ENCODE assay signal across 17 cellular contexts in genomic region chr3:12188681-12189287, GRCh38. TPM values are rescaled to one million over a fixed set of nuclear protein-coding genes. Genes with fewer than 3 reads are reported as not detected.
DNase-seq lines count a peak whose midpoint lies in the region; ATAC-seq and TF ChIP-seq lines count a peak whose summit lies in the region.
"Had no signal": no experiment of that assay in that cellular context is flagged by ENCODE, and none has a peak within 500 bp of the region (broad histone marks: within the 10 kb centered on the region; RNA-seq: fewer than 3 reads in every experiment).

No MANE protein-coding gene starts in this region.

- H3K27ac Mint-ChIP-seq in activated CD4-positive, alpha-beta T cell treated with anti-CD3 and anti-CD28 coated beads, Interleukin-2, amount 10 ng/mL, durations not matched to agents 24 days and 14 days = peak overlapping the region; percentile 96

- peaks cover 72% of the 10 kb centered on the region for H3K4me1 Mint-ChIP-seq in activated CD4-positive, alpha-beta T cell treated with anti-CD3 and anti-CD28 coated beads, Interleukin-2, amount 10 ng/mL, durations not matched to agents 24 days and 14 days

- H3K36me3 Mint-ChIP-seq in activated CD4-positive, alpha-beta T cell treated with anti-CD3 and anti-CD28 coated beads, Interleukin-2, amount 10 ng/mL, durations not matched to agents 24 days and 14 days (ENCODE audit: low read depth) = peaks cover 2% of the 10 kb centered on the region

- H3K27me3 ChIP-seq in ascending aorta (no peaks in the 10 kb centered on the region), lower lobe of right lung (ENCODE audit: low read depth) (no peaks in the 10 kb centered on the region), tibial artery (no peaks in the 10 kb centered on the region)
- H3K27me3 ChIP-seq: dorsolateral prefrontal cortex, transverse colon had no signal

- H3K9me3 Mint-ChIP-seq in activated CD4-positive, alpha-beta T cell treated with anti-CD3 and anti-CD28 coated beads, Interleukin-2, amount 10 ng/mL, durations not matched to agents 24 days and 14 days = no peaks in the 10 kb centered on the region

- H3K4me3 ChIP-seq in ascending aorta = no peak overlapping the region
- H3K4me3 ChIP-seq in lower lobe of right lung = no peak overlapping the region
- H3K4me3 ChIP-seq in tibial artery = no peak overlapping the region
- H3K4me3 ChIP-seq: dorsolateral prefrontal cortex, transverse colon had no signal

- DNase-seq in activated CD4-positive, alpha-beta T cell treated with anti-CD3 and anti-CD28 coated beads, Interleukin-2, amount 10 ng/mL, durations not matched to agents 24 days and 14 days = no peak
- no peak for DNase-seq in activated CD4-positive, alpha-beta T cell treated with anti-CD3 and anti-CD28 coated beads, Interleukin-2, amount 50 U/mL, for 48 hours
- no peak for DNase-seq in ascending aorta (ENCODE audit: low spot score in 2 of 2)
- DNase-seq in lower lobe of right lung = no peak
- DNase-seq in tibial artery = no peak
- DNase-seq: dorsolateral prefrontal cortex, GDM1, midbrain, NCI-H2029, NCI-H526 treated with DMSO at 0.1 percent for 48 hours, transverse colon had no signal

- H3K9me3 ChIP-seq in ascending aorta (no peaks in the 10 kb centered on the region), lower lobe of right lung (no peaks in the 10 kb centered on the region), tibial artery (no peaks in the 10 kb centered on the region)
- H3K9me3 ChIP-seq: transverse colon had no signal

- H3K4me1 ChIP-seq in ascending aorta (peaks cover 11 to 28% of the 10 kb centered on the region in 2 donors), lower lobe of right lung (peaks cover 41% of the 10 kb centered on the region), tibial artery (peaks cover 0 to 43% (median 27%) of the 10 kb centered on the region in 4 donors)
- H3K4me1 ChIP-seq: parathyroid adenoma had no signal

- intact Hi-C loops in activated CD4-positive, alpha-beta T cell treated with anti-CD3 and anti-CD28 coated beads, Interleukin-2, amount 10 ng/mL, durations not matched to agents 24 days and 14 days (cut with micrococcal nuclease) = loop anchor here (5.0 kb wide), 2 partner anchors 99 to 124 kb away; partner anchors contain the start of gene PPARG
- intact Hi-C loops in ascending aorta (cut with DNase I) = loop anchor here (5.0 kb wide), 1 partner anchor 49 kb away; no protein-coding TSS in a partner anchor
- intact Hi-C loops in lower lobe of right lung (cut with DNase I) = no loop called here
- intact Hi-C loops in tibial artery (cut with DNase I; ENCODE audit: low total_unique reads) = no loop called here

- H3K27ac ChIP-seq in ascending aorta (peak overlapping the region; percentile 84 to 90), lower lobe of right lung (peak overlapping the region; percentile 68), tibial artery (peak overlapping the region; percentile 59 to 82)
- H3K27ac ChIP-seq: parathyroid adenoma had no signal

- TF ChIP-seq CTCF in ascending aorta (IDR thresholded peaks at IDR 0.05) (no peak), lower lobe of right lung (IDR thresholded peaks at IDR 0.05) (no peak), tibial artery (IDR thresholded peaks at IDR 0.05) (no peak)

- no peak overlapping the region for H3K4me3 Mint-ChIP-seq in activated CD4-positive, alpha-beta T cell treated with anti-CD3 and anti-CD28 coated beads, Interleukin-2, amount 10 ng/mL, durations not matched to agents 24 days and 14 days

- no peaks in the 10 kb centered on the region for H3K27me3 Mint-ChIP-seq in activated CD4-positive, alpha-beta T cell treated with anti-CD3 and anti-CD28 coated beads, Interleukin-2, amount 10 ng/mL, durations not matched to agents 24 days and 14 days

- H3K36me3 ChIP-seq in ascending aorta (no peaks in the 10 kb centered on the region), lower lobe of right lung (no peaks in the 10 kb centered on the region), tibial artery (no peaks in the 10 kb centered on the region)
- H3K36me3 ChIP-seq: transverse colon had no signal

- ATAC-seq in lower lobe of right lung (no peak), HG03139 (IDR thresholded peaks at IDR 0.05; ENCODE audit: unreplicated experiment) (no peak), GM21786 (IDR thresholded peaks at IDR 0.05; ENCODE audit: unreplicated experiment) (no peak), GM21360 (IDR thresholded peaks at IDR 0.05; ENCODE audit: unreplicated experiment) (no peak)

RNA-seq across cellular contexts. Expression of gene TIMP4, which starts 30.1 kb away (rescaled TPM):
- 0.19 and 0.33 TPM in 2 replicates for total RNA-seq in activated CD4-positive, alpha-beta T cell treated with anti-CD3 and anti-CD28 coated beads, Interleukin-2, amount 10 ng/mL, durations not matched to agents 24 days and 14 days
- total RNA-seq in ascending aorta (78.9 TPM), lower lobe of right lung (5.2 TPM)
- total RNA-seq: activated T-helper 17 cell treated with anti-CD3 and anti-CD28 coated beads, Interleukin-2, amount 50 U/mL, for 72 hours; T-helper 1 cell treated with Interleukin-12 subunit alpha and Interleukin-12 subunit beta and Interleukin-4 antibody, amounts not matched to agents 30 ng/mL and 1 ng/mL, for 36 hours had no signal

Comparison
In these comparisons a context has a peak if more than half of its experiments do, and no peak if none do; other contexts are left out.
1. RNA of gene TIMP4, which starts 30.1 kb away (total RNA-seq): 78.9 TPM in ascending aorta (single experiment); 5.2 TPM in lower lobe of right lung (single experiment) and 0.19 to 0.33 TPM in activated CD4-positive, alpha-beta T cell treated with anti-CD3 and anti-CD28 coated beads, Interleukin-2, amount 10 ng/mL, durations not matched to agents 24 days and 14 days; every median in the first group is over 10 times any median in the second.
2. intact Hi-C loops: an anchor here in activated CD4-positive, alpha-beta T cell treated with anti-CD3 and anti-CD28 coated beads, Interleukin-2, amount 10 ng/mL, durations not matched to agents 24 days and 14 days (5.0 kb wide) and ascending aorta (5.0 kb wide); none called in lower lobe of right lung and tibial artery.
3. Peak in every context shown above with its lines, with median percentiles within 50 percentile points of each other: H3K27ac ChIP-seq.